ENCODE assay signal across 2 cellular contexts in genomic region chr19:44718441-44719261, GRCh38.
TF ChIP-seq lines count a peak whose summit lies in the region.

No MANE protein-coding gene starts in this region.

TF ChIP-seq in K562, 482 proteins besides CTCF, POLR2A, EP300 and RAD21:
- TF ChIP-seq KDM2B (CRISPR knock-in tag; IDR thresholded peaks at IDR 0.05) (no peak), ZEB2 (IDR thresholded peaks at IDR 0.05) (no peak), MTA1 (IDR thresholded peaks at IDR 0.05; ENCODE audit: borderline replicate concordance) (peak; percentile 23; the same call in 1 of the 2 replicates), BCOR (IDR thresholded peaks at IDR 0.05) (peak; percentile 52; the same call in 1 of the 2 replicates), RBM17 (IDR thresholded peaks at IDR 0.05; ENCODE audit: borderline replicate concordance, low read depth, low read length) (no peak), NFIC (IDR thresholded peaks at IDR 0.05) (peak; percentile 62), RBFOX2 (IDR thresholded peaks at IDR 0.05; ENCODE audit: low read depth, low read length) (no peak), ARID1B (IDR thresholded peaks at IDR 0.05) (0 out of 2 replicates have a peak, but pooled peaks have one; percentile 10), ZNF584 (CRISPR knock-in tag; IDR thresholded peaks at IDR 0.05; ENCODE audit: low read depth) (no peak), KDM1A (IDR thresholded peaks at IDR 0.05) (peak in 1 of 2 experiments; percentile 23; a peak in 1 of 4 replicates), RBM25 (IDR thresholded peaks at IDR 0.05; ENCODE audit: low read depth, low read length, severe bottlenecking) (peak; percentile 12), RUNX1 (IDR thresholded peaks at IDR 0.05; ENCODE audit: low read depth) (no peak), MAFK (IDR thresholded peaks at IDR 0.05; ENCODE audit: low read length) (no peak), ZNF224 (CRISPR knock-in tag; IDR thresholded peaks at IDR 0.05) (no peak), SP1 (CRISPR knock-in tag; IDR thresholded peaks at IDR 0.05) (no peak), ZNF695 (CRISPR knock-in tag; IDR thresholded peaks at IDR 0.05) (no peak), ZFX (CRISPR knock-in tag; IDR thresholded peaks at IDR 0.05) (no peak), RNF219 (CRISPR knock-in tag; IDR thresholded peaks at IDR 0.05) (no peak), EGR1 (conservative IDR thresholded peaks at IDR 0.05) (peak; percentile 39), GABPB1 (CRISPR knock-in tag; IDR thresholded peaks at IDR 0.05) (no peak), SPI1 (IDR thresholded peaks at IDR 0.05; ENCODE audit: borderline replicate concordance, low read depth, low read length) (0 out of 2 replicates have a peak, but pooled peaks have one; percentile 30), ZNF263 (CRISPR knock-in tag; IDR thresholded peaks at IDR 0.05; ENCODE audit: borderline replicate concordance) (peak; percentile 97), ZFP36 (IDR thresholded peaks at IDR 0.05; ENCODE audit: low read depth, low read length, partially characterized antibody) (peak; percentile 67), HLTF (IDR thresholded peaks at IDR 0.05) (no peak), KAT2B (IDR thresholded peaks at IDR 0.05; ENCODE audit: low read depth, low read length) (no peak), HDAC3 (IDR thresholded peaks at IDR 0.05; ENCODE audit: borderline replicate concordance, partially characterized antibody) (no peak), XRCC3 (IDR thresholded peaks at IDR 0.05) (no peak)
- TF ChIP-seq, protein P1, sequence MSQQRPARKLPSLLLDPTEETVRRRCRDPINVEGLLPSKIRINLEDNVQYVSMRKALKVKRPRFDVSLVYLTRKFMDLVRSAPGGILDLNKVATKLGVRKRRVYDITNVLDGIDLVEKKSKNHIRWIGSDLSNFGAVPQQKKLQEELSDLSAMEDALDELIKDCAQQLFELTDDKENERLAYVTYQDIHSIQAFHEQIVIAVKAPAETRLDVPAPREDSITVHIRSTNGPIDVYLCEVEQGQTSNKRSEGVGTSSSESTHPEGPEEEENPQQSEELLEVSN (IDR thresholded peaks at IDR 0.05; ENCODE audit: borderline replicate concordance in 1 of 2, extremely low read depth in 1 of 2, insufficient read depth in 1 of 2, insufficient read length in 1 of 2, low read depth in 1 of 2, low read length in 1 of 2, poor library complexity in 1 of 2, severe bottlenecking in 1 of 2): no peak
- TF ChIP-seq, protein P2, sequence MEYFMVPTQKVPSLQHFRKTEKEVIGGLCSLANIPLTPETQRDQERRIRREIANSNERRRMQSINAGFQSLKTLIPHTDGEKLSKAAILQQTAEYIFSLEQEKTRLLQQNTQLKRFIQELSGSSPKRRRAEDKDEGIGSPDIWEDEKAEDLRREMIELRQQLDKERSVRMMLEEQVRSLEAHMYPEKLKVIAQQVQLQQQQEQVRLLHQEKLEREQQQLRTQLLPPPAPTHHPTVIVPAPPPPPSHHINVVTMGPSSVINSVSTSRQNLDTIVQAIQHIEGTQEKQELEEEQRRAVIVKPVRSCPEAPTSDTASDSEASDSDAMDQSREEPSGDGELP (CRISPR knock-in tag; IDR thresholded peaks at IDR 0.05; ENCODE audit: borderline replicate concordance): no peak
TF ChIP-seq in K562: peak in this region for 10.

TF ChIP-seq in GM12891, 5 proteins besides CTCF, POLR2A, EP300 and RAD21:
- TF ChIP-seq PAX5 (IDR thresholded peaks at IDR 0.05; ENCODE audit: insufficient read depth, low read length, severe bottlenecking) (no peak), POU2F2 (IDR thresholded peaks at IDR 0.05; ENCODE audit: low read depth, low read length) (no peak), POLR2AphosphoS5 (IDR thresholded peaks at IDR 0.05; ENCODE audit: low read depth, low read length) (no peak), TAF1 (IDR thresholded peaks at IDR 0.05; ENCODE audit: low read depth, low read length) (no peak), SPI1 (IDR thresholded peaks at IDR 0.05; ENCODE audit: low read depth, low read length) (no peak)
